Comparison of ENCODE assay signal across 1 cellular context in the genomic region with DNA sequence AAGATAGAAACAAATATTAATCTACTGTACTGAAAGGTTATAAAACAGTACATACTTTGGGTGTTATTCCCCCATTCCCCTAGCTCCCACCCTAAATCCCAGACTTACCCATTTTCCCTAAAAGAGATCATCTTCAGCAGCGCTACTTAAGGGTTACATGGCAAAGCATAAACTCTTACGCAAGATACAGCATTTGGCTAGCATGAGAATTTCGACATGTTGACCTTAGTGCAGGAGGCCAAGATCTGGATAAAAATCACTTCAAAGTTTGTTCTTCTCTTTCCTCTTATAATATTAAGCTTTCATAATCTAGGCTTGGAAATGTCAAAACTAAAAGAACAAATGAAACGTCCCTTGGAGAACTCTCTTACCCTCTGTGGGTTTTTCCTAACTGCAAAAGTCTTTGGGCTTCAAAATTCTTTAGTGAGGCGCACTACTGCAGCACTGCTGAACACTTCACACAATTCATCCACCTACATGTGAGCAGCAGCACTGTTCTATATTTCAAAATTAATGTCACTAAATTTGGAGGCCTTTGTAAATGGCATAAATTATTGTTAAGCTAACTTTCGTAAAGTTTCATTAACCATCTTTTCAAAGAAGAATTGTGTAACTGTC.
A peak's percentile ranks its signal among the peaks of the same experiment; 100 is the strongest.
TF ChIP-seq lines count a peak whose summit lies in the region.

No MANE protein-coding gene starts in this region.

TF ChIP-seq in HepG2, 621 proteins besides CTCF, POLR2A, EP300 and RAD21 (continued from another document and continues in another):
- TF ChIP-seq, protein P1, sequence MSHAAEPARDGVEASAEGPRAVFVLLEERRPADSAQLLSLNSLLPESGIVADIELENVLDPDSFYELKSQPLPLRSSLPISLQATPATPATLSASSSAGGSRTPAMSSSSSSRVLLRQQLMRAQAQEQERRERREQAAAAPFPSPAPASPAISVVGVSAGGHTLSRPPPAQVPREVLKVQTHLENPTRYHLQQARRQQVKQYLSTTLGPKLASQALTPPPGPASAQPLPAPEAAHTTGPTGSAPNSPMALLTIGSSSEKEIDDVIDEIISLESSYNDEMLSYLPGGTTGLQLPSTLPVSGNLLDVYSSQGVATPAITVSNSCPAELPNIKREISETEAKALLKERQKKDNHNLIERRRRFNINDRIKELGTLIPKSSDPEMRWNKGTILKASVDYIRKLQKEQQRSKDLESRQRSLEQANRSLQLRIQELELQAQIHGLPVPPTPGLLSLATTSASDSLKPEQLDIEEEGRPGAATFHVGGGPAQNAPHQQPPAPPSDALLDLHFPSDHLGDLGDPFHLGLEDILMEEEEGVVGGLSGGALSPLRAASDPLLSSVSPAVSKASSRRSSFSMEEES (CRISPR knock-in tag; IDR thresholded peaks at IDR 0.05), result 0 out of 2 replicates have a peak, but pooled peaks have one; percentile 25
- TF ChIP-seq NFE2L2 (IDR thresholded peaks at IDR 0.05; ENCODE audit: low read length), result no peak
- peak; percentile 98 for TF ChIP-seq CEBPB (IDR thresholded peaks at IDR 0.05; ENCODE audit: borderline replicate concordance, low read depth, low read length)
- no peak for TF ChIP-seq ZBTB14 (CRISPR knock-in tag; IDR thresholded peaks at IDR 0.05)
- no peak for TF ChIP-seq CENPT (CRISPR knock-in tag; IDR thresholded peaks at IDR 0.05; ENCODE audit: low read depth)
- no peak for TF ChIP-seq PRDM10 (CRISPR knock-in tag; IDR thresholded peaks at IDR 0.05; ENCODE audit: low read depth)
- TF ChIP-seq ONECUT2 (CRISPR knock-in tag; IDR thresholded peaks at IDR 0.05), result no peak; the same call in 1 of the 2 replicates
- 0 out of 2 replicates have a peak, but pooled peaks have one; percentile 47 for TF ChIP-seq ZSCAN9 (CRISPR knock-in tag; IDR thresholded peaks at IDR 0.05; ENCODE audit: borderline replicate concordance)
- no peak for TF ChIP-seq ZNF746 (CRISPR knock-in tag; IDR thresholded peaks at IDR 0.05)
- TF ChIP-seq ZNF782 (CRISPR knock-in tag; IDR thresholded peaks at IDR 0.05; ENCODE audit: borderline replicate concordance), result no peak
- TF ChIP-seq ZNF556 (CRISPR knock-in tag; IDR thresholded peaks at IDR 0.05; ENCODE audit: borderline replicate concordance), result no peak
- 0 out of 2 replicates have a peak, but pooled peaks have one; percentile 45 for TF ChIP-seq KAT8 (CRISPR knock-in tag; IDR thresholded peaks at IDR 0.05)
- TF ChIP-seq ERF (CRISPR knock-in tag; IDR thresholded peaks at IDR 0.05), result 0 out of 2 replicates have a peak, but pooled peaks have one; percentile 31
- peak; percentile 34; the same call in 1 of the 2 replicates for TF ChIP-seq HOXA3 (CRISPR knock-in tag; IDR thresholded peaks at IDR 0.05)
- TF ChIP-seq THYN1 (CRISPR knock-in tag; IDR thresholded peaks at IDR 0.05; ENCODE audit: borderline replicate concordance, low read depth), result no peak
- 0 out of 2 replicates have a peak, but pooled peaks have one; percentile 58 for TF ChIP-seq ZNF264 (CRISPR knock-in tag; IDR thresholded peaks at IDR 0.05)
- no peak for TF ChIP-seq MIER2 (CRISPR knock-in tag; IDR thresholded peaks at IDR 0.05)
- TF ChIP-seq HDAC2 (CRISPR knock-in tag; IDR thresholded peaks at IDR 0.05), result peak; percentile 86; the same call in 1 of the 2 replicates
- TF ChIP-seq ARNT (IDR thresholded peaks at IDR 0.05), result no peak
- TF ChIP-seq FOXO1 (CRISPR knock-in tag; IDR thresholded peaks at IDR 0.05), result no peak
- no peak for TF ChIP-seq NR3C1 (CRISPR knock-in tag; IDR thresholded peaks at IDR 0.05)
- peak; percentile 90 for TF ChIP-seq GFI1 (CRISPR knock-in tag; IDR thresholded peaks at IDR 0.05; ENCODE audit: borderline replicate concordance)
- peak; percentile 61; the same call in 1 of the 2 replicates for TF ChIP-seq HNF4G (IDR thresholded peaks at IDR 0.05; ENCODE audit: borderline replicate concordance, low read depth, low read length)
- TF ChIP-seq HNF4G (CRISPR knock-in tag; IDR thresholded peaks at IDR 0.05; ENCODE audit: borderline replicate concordance, low read depth), result no peak
- TF ChIP-seq ZNF326 (CRISPR knock-in tag; IDR thresholded peaks at IDR 0.05; ENCODE audit: borderline replicate concordance), result no peak
- TF ChIP-seq NFE2 (CRISPR knock-in tag; IDR thresholded peaks at IDR 0.05), result no peak
- TF ChIP-seq MAFG (CRISPR knock-in tag; IDR thresholded peaks at IDR 0.05), result no peak
- TF ChIP-seq GMEB2 (CRISPR knock-in tag; IDR thresholded peaks at IDR 0.05; ENCODE audit: low read depth), result no peak
- TF ChIP-seq GLI4 (CRISPR knock-in tag; IDR thresholded peaks at IDR 0.05; ENCODE audit: borderline replicate concordance), result no peak
- no peak for TF ChIP-seq STAT5B (CRISPR knock-in tag; IDR thresholded peaks at IDR 0.05)
- no peak for TF ChIP-seq SAFB2 (CRISPR knock-in tag; IDR thresholded peaks at IDR 0.05; ENCODE audit: borderline replicate concordance, low read depth)
- TF ChIP-seq HMG20B (CRISPR knock-in tag; conservative IDR thresholded peaks at IDR 0.05), result peak; percentile 89; the same call in 1 of the 2 replicates
- no peak for TF ChIP-seq GABPA (IDR thresholded peaks at IDR 0.05; ENCODE audit: low read depth, low read length)
- no peak for TF ChIP-seq GABPA (CRISPR knock-in tag; IDR thresholded peaks at IDR 0.05; ENCODE audit: low read depth)
- TF ChIP-seq PHF20 (CRISPR knock-in tag; IDR thresholded peaks at IDR 0.05), result no peak
- no peak for TF ChIP-seq CREBL2 (CRISPR knock-in tag; IDR thresholded peaks at IDR 0.05; ENCODE audit: borderline replicate concordance)
- TF ChIP-seq RBFOX2 (IDR thresholded peaks at IDR 0.05; ENCODE audit: low read depth, low read length), result no peak
- TF ChIP-seq, protein P2, sequence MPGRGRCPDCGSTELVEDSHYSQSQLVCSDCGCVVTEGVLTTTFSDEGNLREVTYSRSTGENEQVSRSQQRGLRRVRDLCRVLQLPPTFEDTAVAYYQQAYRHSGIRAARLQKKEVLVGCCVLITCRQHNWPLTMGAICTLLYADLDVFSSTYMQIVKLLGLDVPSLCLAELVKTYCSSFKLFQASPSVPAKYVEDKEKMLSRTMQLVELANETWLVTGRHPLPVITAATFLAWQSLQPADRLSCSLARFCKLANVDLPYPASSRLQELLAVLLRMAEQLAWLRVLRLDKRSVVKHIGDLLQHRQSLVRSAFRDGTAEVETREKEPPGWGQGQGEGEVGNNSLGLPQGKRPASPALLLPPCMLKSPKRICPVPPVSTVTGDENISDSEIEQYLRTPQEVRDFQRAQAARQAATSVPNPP (CRISPR knock-in tag; IDR thresholded peaks at IDR 0.05), result no peak
- no peak for TF ChIP-seq ZNF17 (CRISPR knock-in tag; IDR thresholded peaks at IDR 0.05)
- no peak for TF ChIP-seq ZNF138 (CRISPR knock-in tag; IDR thresholded peaks at IDR 0.05; ENCODE audit: low read depth)
- TF ChIP-seq SMAD3 (CRISPR knock-in tag; IDR thresholded peaks at IDR 0.05), result no peak
- TF ChIP-seq ZNF781 (CRISPR knock-in tag; IDR thresholded peaks at IDR 0.05; ENCODE audit: borderline replicate concordance, not compliant biosample characterization), result no peak
- no peak for TF ChIP-seq ZC3H13 (CRISPR knock-in tag; IDR thresholded peaks at IDR 0.05)
- no peak for TF ChIP-seq SSRP1 (CRISPR knock-in tag; IDR thresholded peaks at IDR 0.05)
- TF ChIP-seq ZNF136 (CRISPR knock-in tag; IDR thresholded peaks at IDR 0.05; ENCODE audit: low read depth), result no peak
- peak; percentile 29; the same call in 1 of the 2 replicates for TF ChIP-seq ZGPAT (CRISPR knock-in tag; IDR thresholded peaks at IDR 0.05)
- no peak for TF ChIP-seq ZNF598 (CRISPR knock-in tag; IDR thresholded peaks at IDR 0.05; ENCODE audit: borderline replicate concordance)
- TF ChIP-seq, protein P3, sequence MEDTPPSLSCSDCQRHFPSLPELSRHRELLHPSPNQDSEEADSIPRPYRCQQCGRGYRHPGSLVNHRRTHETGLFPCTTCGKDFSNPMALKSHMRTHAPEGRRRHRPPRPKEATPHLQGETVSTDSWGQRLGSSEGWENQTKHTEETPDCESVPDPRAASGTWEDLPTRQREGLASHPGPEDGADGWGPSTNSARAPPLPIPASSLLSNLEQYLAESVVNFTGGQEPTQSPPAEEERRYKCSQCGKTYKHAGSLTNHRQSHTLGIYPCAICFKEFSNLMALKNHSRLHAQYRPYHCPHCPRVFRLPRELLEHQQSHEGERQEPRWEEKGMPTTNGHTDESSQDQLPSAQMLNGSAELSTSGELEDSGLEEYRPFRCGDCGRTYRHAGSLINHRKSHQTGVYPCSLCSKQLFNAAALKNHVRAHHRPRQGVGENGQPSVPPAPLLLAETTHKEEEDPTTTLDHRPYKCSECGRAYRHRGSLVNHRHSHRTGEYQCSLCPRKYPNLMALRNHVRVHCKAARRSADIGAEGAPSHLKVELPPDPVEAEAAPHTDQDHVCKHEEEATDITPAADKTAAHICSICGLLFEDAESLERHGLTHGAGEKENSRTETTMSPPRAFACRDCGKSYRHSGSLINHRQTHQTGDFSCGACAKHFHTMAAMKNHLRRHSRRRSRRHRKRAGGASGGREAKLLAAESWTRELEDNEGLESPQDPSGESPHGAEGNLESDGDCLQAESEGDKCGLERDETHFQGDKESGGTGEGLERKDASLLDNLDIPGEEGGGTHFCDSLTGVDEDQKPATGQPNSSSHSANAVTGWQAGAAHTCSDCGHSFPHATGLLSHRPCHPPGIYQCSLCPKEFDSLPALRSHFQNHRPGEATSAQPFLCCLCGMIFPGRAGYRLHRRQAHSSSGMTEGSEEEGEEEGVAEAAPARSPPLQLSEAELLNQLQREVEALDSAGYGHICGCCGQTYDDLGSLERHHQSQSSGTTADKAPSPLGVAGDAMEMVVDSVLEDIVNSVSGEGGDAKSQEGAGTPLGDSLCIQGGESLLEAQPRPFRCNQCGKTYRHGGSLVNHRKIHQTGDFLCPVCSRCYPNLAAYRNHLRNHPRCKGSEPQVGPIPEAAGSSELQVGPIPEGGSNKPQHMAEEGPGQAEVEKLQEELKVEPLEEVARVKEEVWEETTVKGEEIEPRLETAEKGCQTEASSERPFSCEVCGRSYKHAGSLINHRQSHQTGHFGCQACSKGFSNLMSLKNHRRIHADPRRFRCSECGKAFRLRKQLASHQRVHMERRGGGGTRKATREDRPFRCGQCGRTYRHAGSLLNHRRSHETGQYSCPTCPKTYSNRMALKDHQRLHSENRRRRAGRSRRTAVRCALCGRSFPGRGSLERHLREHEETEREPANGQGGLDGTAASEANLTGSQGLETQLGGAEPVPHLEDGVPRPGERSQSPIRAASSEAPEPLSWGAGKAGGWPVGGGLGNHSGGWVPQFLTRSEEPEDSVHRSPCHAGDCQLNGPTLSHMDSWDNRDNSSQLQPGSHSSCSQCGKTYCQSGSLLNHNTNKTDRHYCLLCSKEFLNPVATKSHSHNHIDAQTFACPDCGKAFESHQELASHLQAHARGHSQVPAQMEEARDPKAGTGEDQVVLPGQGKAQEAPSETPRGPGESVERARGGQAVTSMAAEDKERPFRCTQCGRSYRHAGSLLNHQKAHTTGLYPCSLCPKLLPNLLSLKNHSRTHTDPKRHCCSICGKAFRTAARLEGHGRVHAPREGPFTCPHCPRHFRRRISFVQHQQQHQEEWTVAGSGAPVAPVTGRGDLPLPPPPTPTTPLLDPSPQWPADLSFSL (CRISPR knock-in tag; IDR thresholded peaks at IDR 0.05), result no peak
